Comparison of ENCODE assay signal across 21 cellular contexts in the genomic region with DNA sequence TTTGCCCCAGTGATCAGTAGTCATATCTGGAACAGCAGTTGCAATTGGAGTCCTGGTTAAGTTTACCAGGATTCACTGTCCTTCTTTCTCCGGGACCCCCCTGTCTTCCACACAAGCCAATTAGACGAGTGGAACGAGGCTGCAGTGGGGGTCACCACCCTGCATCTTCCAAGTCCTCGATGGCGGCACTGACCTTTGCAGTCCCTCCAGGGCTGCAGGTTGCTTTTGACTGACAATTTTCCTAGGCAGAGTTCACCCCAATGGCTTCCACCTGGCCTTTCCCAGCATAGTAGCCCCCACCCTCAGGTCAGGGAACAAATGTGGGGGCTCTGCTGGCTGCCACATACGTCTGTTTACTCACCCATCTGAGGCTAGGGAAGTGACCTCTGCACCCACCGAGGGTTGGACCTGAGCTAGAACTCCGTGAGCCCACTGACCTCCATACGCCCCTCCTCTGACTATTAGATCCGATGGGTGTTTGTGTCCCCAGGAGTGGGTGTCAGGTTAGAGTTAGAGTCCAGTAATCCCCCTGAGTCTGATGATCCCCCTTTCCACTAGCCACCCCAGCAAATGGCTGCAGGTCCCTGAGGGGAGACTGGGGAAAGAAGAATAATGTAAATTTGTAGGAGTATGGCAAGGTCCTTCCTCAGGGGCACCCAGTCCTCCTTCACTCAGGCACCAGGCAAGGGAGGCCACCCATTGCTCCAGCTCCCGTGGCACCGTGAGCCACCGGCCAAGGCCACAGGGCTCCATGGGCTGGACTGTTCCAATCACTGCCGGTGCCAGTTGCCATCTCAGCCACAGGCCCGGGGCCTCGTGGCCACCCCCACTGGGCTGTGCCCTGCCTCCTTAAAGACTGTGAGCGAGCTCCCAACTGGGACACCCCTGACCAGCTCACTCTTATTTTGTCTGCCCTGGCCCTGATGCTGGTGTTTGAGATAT. TPM values are rescaled to one million over a fixed set of nuclear protein-coding genes. Genes with fewer than 3 reads are reported as not detected.
DNase-seq lines count a peak whose midpoint lies in the region; ATAC-seq, FAIRE-seq and TF ChIP-seq lines count a peak whose summit lies in the region.
"Had no signal": no experiment of that assay in that cellular context is flagged by ENCODE, and none has a peak within 500 bp of the region (broad histone marks: within the 10 kb centered on the region; RNA-seq: fewer than 3 reads in every experiment).

No MANE protein-coding gene starts in this region.

- WGBS in HepG2 (ENCODE audit: low lambda C conversion rate), result 35% methylated on average over 11 of the region's 17 CpGs

- no peak overlapping the region for H3K27ac Mint-ChIP-seq in activated CD4-positive, alpha-beta T cell treated with anti-CD3 and anti-CD28 coated beads, Interleukin-2, amount 10 ng/mL, durations not matched to agents 24 days and 14 days

- no peak for TF ChIP-seq POLR2A in HepG2 (IDR thresholded peaks at IDR 0.05; ENCODE audit: insufficient read depth in 1 of 2, low read depth in 2 of 2, low read length in 2 of 2)

- H3K36me3 Mint-ChIP-seq in activated CD4-positive, alpha-beta T cell treated with anti-CD3 and anti-CD28 coated beads, Interleukin-2, amount 10 ng/mL, durations not matched to agents 24 days and 14 days (ENCODE audit: low read depth), result peaks cover 2% of the 10 kb centered on the region

- no peak for ATAC-seq in HepG2

- BruUV-seq in HepG2 (replicated peaks; lab: Mats Ljungman, UMichigan), result no TSS peak

- no peaks in the 10 kb centered on the region for H3K9me3 ChIP-seq in HepG2 (ENCODE audit: low read length)
- H3K9me3 ChIP-seq: BLaER1, HAP-1, ovary had no signal

- TF ChIP-seq EP300 in HepG2 (IDR thresholded peaks at IDR 0.05; ENCODE audit: low read depth in 2 of 2, low read length in 2 of 2), result no peak
- no peak for TF ChIP-seq EP300 in HepG2 (CRISPR knock-in tag; IDR thresholded peaks at IDR 0.05; ENCODE audit: borderline replicate concordance)

- intact Hi-C loops in activated CD4-positive, alpha-beta T cell treated with anti-CD3 and anti-CD28 coated beads, Interleukin-2, amount 10 ng/mL, durations not matched to agents 24 days and 14 days (cut with micrococcal nuclease), result no loop called here
- intact Hi-C loops in HepG2 (cut with micrococcal nuclease; ENCODE audit: unreplicated experiment), result no loop called here

- H3K4me3 ChIP-seq in H7 (ENCODE audit: insufficient read depth, low read depth, low read length), result no peak overlapping the region
- no peak overlapping the region for H3K4me3 ChIP-seq in HepG2 (replicated peaks in 1 of 3; ENCODE audit: insufficient read depth in 1 of 3, low read depth in 2 of 3, low read length in 3 of 3)
- H3K4me3 ChIP-seq: BLaER1, HAP-1, ovary had no signal

- no peaks in the 10 kb centered on the region for H3K79me2 ChIP-seq in HepG2 (ENCODE audit: insufficient read depth, low read length)

- no peaks in the 10 kb centered on the region for H4K20me1 ChIP-seq in HepG2 (ENCODE audit: insufficient read depth, low read length)

- in situ Hi-C loops in HepG2 (cut with HindIII; ENCODE audit: extremely low pct_ligation_motif_present, low pct_unique_long_range_greater_than_20kb), result loop anchor here (5.0 kb wide), 1 partner anchor 99 kb away; no protein-coding TSS in a partner anchor

- no peaks in the 10 kb centered on the region for H3K9me3 Mint-ChIP-seq in activated CD4-positive, alpha-beta T cell treated with anti-CD3 and anti-CD28 coated beads, Interleukin-2, amount 10 ng/mL, durations not matched to agents 24 days and 14 days

- no peak for TF ChIP-seq RAD21 in HepG2 (CRISPR knock-in tag; IDR thresholded peaks at IDR 0.05)

- FAIRE-seq in HepG2 (lab: Jason Lieb, UNC) (no peak), frontal cortex (lab: Jason Lieb, UNC) (no peak)

- H3K4me3 Mint-ChIP-seq in activated CD4-positive, alpha-beta T cell treated with anti-CD3 and anti-CD28 coated beads, Interleukin-2, amount 10 ng/mL, durations not matched to agents 24 days and 14 days, result no peak overlapping the region

- H3K27me3 ChIP-seq in H7 (ENCODE audit: control insufficient read depth, insufficient read depth, low read length) (no peaks in the 10 kb centered on the region), HepG2 (ENCODE audit: control insufficient read depth in 1 of 2, insufficient read depth in 2 of 2, low read length in 2 of 2) (peaks cover 0 to 17% of the 10 kb centered on the region in 2 experiments; a peak in 2 of 5 replicates)
- H3K27me3 ChIP-seq: ovary had no signal

- CTCF ChIA-PET in HepG2 (lab: Yijun Ruan, JAX; ENCODE audit: low intra/inter-chr PET ratio, low total read pairs), result interaction anchor here (1.3 kb wide), 1 partner anchor 98 kb away, joined by 3 read pairs; no protein-coding TSS in a partner anchor

- peak; percentile 1 for DNase-seq in activated CD4-positive, alpha-beta T cell treated with anti-CD3 and anti-CD28 coated beads for 48 hours
- no peak for DNase-seq in activated CD4-positive, alpha-beta T cell treated with anti-CD3 and anti-CD28 coated beads, Interleukin-2, amount 10 ng/mL, durations not matched to agents 24 days and 14 days
- DNase-seq in H7 (peak; percentile 33), HepG2 (ENCODE audit: low spot score) (no peak), retina (peak; percentile 1), NCI-H146 treated with DMSO at 0.1 percent for 48 hours (lab: John Stamatoyannopoulos, UW; ENCODE audit: unreplicated experiment) (no peak), GM19238 (ENCODE audit: insufficient read length, low spot score) (no peak), frontal cortex (ENCODE audit: low spot score in 2 of 2) (no peak)
- DNase-seq: activated gamma-delta T cell treated with Interleukin-2 at 50 U/mL for 16 hours; cortex of kidney; hypothalamus; NCI-H2081 treated with DMSO at 0.1 percent for 48 hours; NCI-H69; SHP77; stimulated activated CD4-positive, alpha-beta T cell treated with anti-CD3 and anti-CD28 coated beads, Interleukin-2, amount 100 ng/mL, for 48 hours had no signal

- no peak overlapping the region for H2AFZ ChIP-seq in HepG2 (ENCODE audit: low read length)

- no peak overlapping the region for H3K27ac ChIP-seq in HepG2 (ENCODE audit: extremely low read length, insufficient read depth, low read length)
- H3K27ac ChIP-seq: BLaER1, ovary had no signal

- POLR2A ChIA-PET in HepG2 (lab: Yijun Ruan, JAX), result interaction anchor here (1.1 kb wide), 1 partner anchor 102 kb away, joined by 4 read pairs; no protein-coding TSS in a partner anchor

- H3K4me2 ChIP-seq in HepG2 (ENCODE audit: low read depth, low read length), result no peak overlapping the region
- H3K4me2 ChIP-seq: BLaER1 had no signal

- TF ChIP-seq CTCF in HepG2 (CRISPR knock-in tag; IDR thresholded peaks at IDR 0.05), result no peak

- no peaks in the 10 kb centered on the region for H3K36me3 ChIP-seq in H7 (replicated peaks; ENCODE audit: control insufficient read depth, insufficient read depth, low read length)
- no peaks in the 10 kb centered on the region for H3K36me3 ChIP-seq in HepG2 (replicated peaks in 1 of 2; ENCODE audit: control insufficient read depth in 1 of 2, insufficient read depth in 2 of 2, low read length in 2 of 2)
- H3K36me3 ChIP-seq: BLaER1, HAP-1, ovary had no signal

- H3K9ac ChIP-seq in HepG2 (ENCODE audit: insufficient read depth, low read depth, low read length), result no peak overlapping the region
- H3K9ac ChIP-seq: BLaER1 had no signal

- H3K4me1 Mint-ChIP-seq in activated CD4-positive, alpha-beta T cell treated with anti-CD3 and anti-CD28 coated beads, Interleukin-2, amount 10 ng/mL, durations not matched to agents 24 days and 14 days, result peaks cover 9% of the 10 kb centered on the region

- peaks cover 7% of the 10 kb centered on the region for H3K4me1 ChIP-seq in HepG2 (ENCODE audit: insufficient read depth, low read length)
- H3K4me1 ChIP-seq: HAP-1 had no signal

- peaks cover 9% of the 10 kb centered on the region for H3K27me3 Mint-ChIP-seq in activated CD4-positive, alpha-beta T cell treated with anti-CD3 and anti-CD28 coated beads, Interleukin-2, amount 10 ng/mL, durations not matched to agents 24 days and 14 days

RNA-seq across cellular contexts. Expression of a gene that starts 5.5 kb away (rescaled TPM):
- total RNA-seq in activated CD4-positive, alpha-beta T cell treated with anti-CD3 and anti-CD28 coated beads, Interleukin-2, amount 10 ng/mL, durations not matched to agents 24 days and 14 days, result 2.4 and 2.6 TPM in 2 replicates
- total RNA-seq in H7 (2014; rRNA removed; shearing (Covaris generic)), result not detected in 2 replicates
- total RNA-seq in HepG2 (2016; rRNA removed; fragmentation: Illumina TruSeq; extraction: Trizol) (not detected in 2 replicates), frontal cortex (under 0.01 TPM)
- total RNA-seq in HepG2 (2016; cell fraction: cytosol; rRNA removed; fragmentation: Illumina TruSeq; extraction: Trizol; ENCODE audit: low read depth), result not detected in 2 replicates
- total RNA-seq in HepG2 (2016; cell fraction: insoluble cytoplasmic fraction; rRNA removed; fragmentation: Illumina TruSeq; extraction: Trizol), result not detected in 2 replicates
- total RNA-seq in HepG2 (2016; cell fraction: membrane; rRNA removed; fragmentation: Illumina TruSeq; extraction: Trizol), result not detected in 2 replicates
- not detected in 2 replicates for total RNA-seq in HepG2 (2016; cell fraction: nucleus; rRNA removed; fragmentation: Illumina TruSeq; extraction: Trizol)
- 0.03 and 0.08 TPM in 2 replicates for polyA plus RNA-seq in HepG2 (2011; rRNA removed)
- polyA plus RNA-seq in HepG2 (2011; cell fraction: cytosol; rRNA removed), result 0.04 TPM in 1 of 2 replicates, not detected in the other
- polyA plus RNA-seq in HepG2 (2011; cell fraction: nucleus; rRNA removed), result 0.09 and 0.11 TPM in 2 replicates
- polyA plus RNA-seq in HepG2 (2012), result not detected in 2 replicates
- not detected in 2 replicates for polyA plus RNA-seq in HepG2 (2016; cell fraction: cytosol; fragmentation: Illumina TruSeq; extraction: Trizol; ENCODE audit: low read depth)
- not detected in 2 replicates for polyA plus RNA-seq in HepG2 (2016; cell fraction: insoluble cytoplasmic fraction; fragmentation: Illumina TruSeq; extraction: Trizol; ENCODE audit: low read depth)
- polyA plus RNA-seq in HepG2 (2016; cell fraction: membrane; fragmentation: Illumina TruSeq; extraction: Trizol; ENCODE audit: low read depth), result not detected in 2 replicates
- not detected in 2 replicates for polyA plus RNA-seq in HepG2 (2016; cell fraction: nucleus; fragmentation: Illumina TruSeq; extraction: Trizol; ENCODE audit: insufficient read depth, low read depth)
- 0.12 TPM in 1 of 2 replicates, not detected in the other for polyA minus RNA-seq in HepG2 (2011; rRNA and poly(A)+ RNA removed; ENCODE audit: low replicate concordance)
- polyA minus RNA-seq in HepG2 (2011; cell fraction: cytosol; rRNA and poly(A)+ RNA removed), result not detected in 2 replicates
- polyA minus RNA-seq in HepG2 (2011; cell fraction: nucleus; rRNA and poly(A)+ RNA removed), result not detected in 2 replicates
- total RNA-seq: fibroblast of villous mesenchyme had no signal

RNA-seq across cellular contexts. Expression of a gene that starts 5.6 kb away (rescaled TPM):
- 2.4 and 2.6 TPM in 2 replicates for total RNA-seq in activated CD4-positive, alpha-beta T cell treated with anti-CD3 and anti-CD28 coated beads, Interleukin-2, amount 10 ng/mL, durations not matched to agents 24 days and 14 days
- total RNA-seq in H7 (2014; rRNA removed; shearing (Covaris generic)), result not detected in 2 replicates
- 0.09 TPM in 1 of 2 replicates, not detected in the other for total RNA-seq in HepG2 (2016; rRNA removed; fragmentation: Illumina TruSeq; extraction: Trizol)
- not detected in 2 replicates for total RNA-seq in HepG2 (2016; cell fraction: cytosol; rRNA removed; fragmentation: Illumina TruSeq; extraction: Trizol; ENCODE audit: low read depth)
- 0.24 TPM in 1 of 2 replicates, not detected in the other for total RNA-seq in HepG2 (2016; cell fraction: insoluble cytoplasmic fraction; rRNA removed; fragmentation: Illumina TruSeq; extraction: Trizol)
- total RNA-seq in HepG2 (2016; cell fraction: membrane; rRNA removed; fragmentation: Illumina TruSeq; extraction: Trizol), result not detected in 2 replicates
- 0.31 and 0.53 TPM in 2 replicates for total RNA-seq in HepG2 (2016; cell fraction: nucleus; rRNA removed; fragmentation: Illumina TruSeq; extraction: Trizol)
- polyA plus RNA-seq in HepG2 (2011; rRNA removed), result 0.39 and 0.70 TPM in 2 replicates
- polyA plus RNA-seq in HepG2 (2011; cell fraction: cytosol; rRNA removed), result 0.18 and 0.34 TPM in 2 replicates
- polyA plus RNA-seq in HepG2 (2011; cell fraction: nucleus; rRNA removed), result 2.2 and 7.0 TPM in 2 replicates
- 0.51 and 1.2 TPM in 2 replicates for polyA plus RNA-seq in HepG2 (2012)
- not detected in 2 replicates for polyA plus RNA-seq in HepG2 (2016; cell fraction: cytosol; fragmentation: Illumina TruSeq; extraction: Trizol; ENCODE audit: low read depth)
- not detected in 2 replicates for polyA plus RNA-seq in HepG2 (2016; cell fraction: insoluble cytoplasmic fraction; fragmentation: Illumina TruSeq; extraction: Trizol; ENCODE audit: low read depth)
- not detected in 2 replicates for polyA plus RNA-seq in HepG2 (2016; cell fraction: membrane; fragmentation: Illumina TruSeq; extraction: Trizol; ENCODE audit: low read depth)
- 0.19 and 0.56 TPM in 2 replicates for polyA plus RNA-seq in HepG2 (2016; cell fraction: nucleus; fragmentation: Illumina TruSeq; extraction: Trizol; ENCODE audit: insufficient read depth, low read depth)
- polyA minus RNA-seq in HepG2 (2011; rRNA and poly(A)+ RNA removed; ENCODE audit: low replicate concordance), result 0.07 and 1.3 TPM in 2 replicates
- polyA minus RNA-seq in HepG2 (2011; cell fraction: cytosol; rRNA and poly(A)+ RNA removed), result not detected in 2 replicates
- polyA minus RNA-seq in HepG2 (2011; cell fraction: nucleus; rRNA and poly(A)+ RNA removed), result 0.90 TPM in 1 of 2 replicates, not detected in the other
- 0.41 TPM for total RNA-seq in frontal cortex

RNA-seq across cellular contexts. Expression of a gene that starts 25.9 kb away (rescaled TPM):
- 0.62 and 0.96 TPM in 2 replicates for total RNA-seq in activated CD4-positive, alpha-beta T cell treated with anti-CD3 and anti-CD28 coated beads, Interleukin-2, amount 10 ng/mL, durations not matched to agents 24 days and 14 days
- total RNA-seq in H7 (2014; rRNA removed; shearing (Covaris generic)), result 0.44 and 0.55 TPM in 2 replicates
- 0.07 TPM in 1 of 2 replicates, not detected in the other for total RNA-seq in HepG2 (2016; rRNA removed; fragmentation: Illumina TruSeq; extraction: Trizol)
- total RNA-seq in HepG2 (2016; cell fraction: cytosol; rRNA removed; fragmentation: Illumina TruSeq; extraction: Trizol; ENCODE audit: low read depth), result not detected in 2 replicates
- 0.09 TPM in 1 of 2 replicates, not detected in the other for total RNA-seq in HepG2 (2016; cell fraction: insoluble cytoplasmic fraction; rRNA removed; fragmentation: Illumina TruSeq; extraction: Trizol)
- total RNA-seq in HepG2 (2016; cell fraction: membrane; rRNA removed; fragmentation: Illumina TruSeq; extraction: Trizol), result 0.09 and 0.14 TPM in 2 replicates
- total RNA-seq in HepG2 (2016; cell fraction: nucleus; rRNA removed; fragmentation: Illumina TruSeq; extraction: Trizol), result not detected in 2 replicates
- not detected in 2 replicates for polyA plus RNA-seq in HepG2 (2011; rRNA removed)
- polyA plus RNA-seq in HepG2 (2011; cell fraction: cytosol; rRNA removed), result not detected in 2 replicates
- polyA plus RNA-seq in HepG2 (2011; cell fraction: nucleus; rRNA removed), result not detected in 2 replicates
- not detected in 2 replicates for polyA plus RNA-seq in HepG2 (2012)
- polyA plus RNA-seq in HepG2 (2016; cell fraction: cytosol; fragmentation: Illumina TruSeq; extraction: Trizol; ENCODE audit: low read depth), result not detected in 2 replicates
- 0.13 TPM in 1 of 2 replicates, not detected in the other for polyA plus RNA-seq in HepG2 (2016; cell fraction: insoluble cytoplasmic fraction; fragmentation: Illumina TruSeq; extraction: Trizol; ENCODE audit: low read depth)
- not detected in 2 replicates for polyA plus RNA-seq in HepG2 (2016; cell fraction: membrane; fragmentation: Illumina TruSeq; extraction: Trizol; ENCODE audit: low read depth)
- polyA plus RNA-seq in HepG2 (2016; cell fraction: nucleus; fragmentation: Illumina TruSeq; extraction: Trizol; ENCODE audit: insufficient read depth, low read depth), result not detected in 2 replicates
- polyA minus RNA-seq in HepG2 (2011; rRNA and poly(A)+ RNA removed; ENCODE audit: low replicate concordance), result not detected in 2 replicates
- not detected in 2 replicates for polyA minus RNA-seq in HepG2 (2011; cell fraction: cytosol; rRNA and poly(A)+ RNA removed)
- polyA minus RNA-seq in HepG2 (2011; cell fraction: nucleus; rRNA and poly(A)+ RNA removed), result not detected in 2 replicates
- total RNA-seq in frontal cortex, result 0.82 TPM
- total RNA-seq: A172, fibroblast of villous mesenchyme, skeletal muscle tissue had no signal

Comparison
In these comparisons a context has a peak if more than half of its experiments do, and no peak if none do; other contexts are left out.
1. DNase-seq: peak in activated CD4-positive, alpha-beta T cell treated with anti-CD3 and anti-CD28 coated beads for 48 hours (single experiment), H7 (single experiment) and retina (single experiment); none in activated CD4-positive, alpha-beta T cell treated with anti-CD3 and anti-CD28 coated beads, Interleukin-2, amount 10 ng/mL, durations not matched to agents 24 days and 14 days (single experiment), HepG2 (single experiment), NCI-H146 treated with DMSO at 0.1 percent for 48 hours (single experiment), GM19238 (single experiment) and frontal cortex (0 of 2).